Comparison of ENCODE assay signal across 8 cellular contexts in genomic region chr2:242031481-242032019, GRCh38.
A peak's percentile ranks its signal among the peaks of the same experiment; 100 is the strongest.
DNase-seq lines count a peak whose midpoint lies in the region; ATAC-seq and TF ChIP-seq lines count a peak whose summit lies in the region.

No MANE protein-coding gene starts in this region.

- intact Hi-C loops in CD14-positive monocyte (cut with micrococcal nuclease): no loop called here

- peaks cover 63 to 83% (median 69%) of the 10 kb centered on the region in 3 donors for H3K27me3 Mint-ChIP-seq in CD14-positive monocyte (ENCODE audit: low read depth in 3 of 3)
- H3K27me3 Mint-ChIP-seq in activated naive CD4-positive, alpha-beta T cell treated with anti-CD3 and anti-CD28 coated beads, Interleukin-2, amount 10 ng/mL, durations not matched to agents 7 days and 5 days: peaks cover 53% of the 10 kb centered on the region

- H3K27ac Mint-ChIP-seq in CD14-positive monocyte: no peak overlapping the region
- peak overlapping the region; percentile 80 for H3K27ac Mint-ChIP-seq in activated naive CD4-positive, alpha-beta T cell treated with anti-CD3 and anti-CD28 coated beads, Interleukin-2, amount 10 ng/mL, durations not matched to agents 7 days and 5 days

- DNase-seq in CD14-positive monocyte (ENCODE audit: low spot score) (peak; percentile 30), RPMI7951 (ENCODE audit: low read depth) (peak; percentile 92), mucosa of gallbladder (ENCODE audit: low spot score) (peak; percentile 9), DMS53 (lab: John Stamatoyannopoulos, UW) (no peak), RPMI8226 (no peak), GM20000 (ENCODE audit: low spot score) (no peak)
- DNase-seq in activated naive CD4-positive, alpha-beta T cell treated with anti-CD3 and anti-CD28 coated beads, Interleukin-2, amount 10 ng/mL, durations not matched to agents 7 days and 5 days: peak; percentile 72

- no peaks in the 10 kb centered on the region for H3K36me3 Mint-ChIP-seq in CD14-positive monocyte
- peaks cover 16% of the 10 kb centered on the region for H3K36me3 Mint-ChIP-seq in activated naive CD4-positive, alpha-beta T cell treated with anti-CD3 and anti-CD28 coated beads, Interleukin-2, amount 10 ng/mL, durations not matched to agents 7 days and 5 days

- ATAC-seq in GM18517 (IDR thresholded peaks at IDR 0.05; ENCODE audit: unreplicated experiment): no peak

- peak overlapping the region in 1 of 2 donors; percentile 78 for H3K4me3 Mint-ChIP-seq in CD14-positive monocyte
- H3K4me3 Mint-ChIP-seq in activated naive CD4-positive, alpha-beta T cell treated with anti-CD3 and anti-CD28 coated beads, Interleukin-2, amount 10 ng/mL, durations not matched to agents 7 days and 5 days: peak overlapping the region; percentile 70

- CTCF ChIA-PET in activated naive CD4-positive, alpha-beta T cell treated with anti-CD3 and anti-CD28 coated beads, Interleukin-2, amount 10 ng/mL, durations not matched to agents 7 days and 5 days (lab: Charles Lee): interaction anchor here (0.9 kb wide), 1 partner anchor 9 kb away, joined by 4 read pairs; no protein-coding TSS in a partner anchor

- peaks cover 0 to 5% (median 0%) of the 10 kb centered on the region in 7 donors for H3K9me3 Mint-ChIP-seq in CD14-positive monocyte
- peaks cover 4% of the 10 kb centered on the region for H3K9me3 Mint-ChIP-seq in activated naive CD4-positive, alpha-beta T cell treated with anti-CD3 and anti-CD28 coated beads, Interleukin-2, amount 10 ng/mL, durations not matched to agents 7 days and 5 days

- TF ChIP-seq CTCF in CD14-positive monocyte (IDR thresholded peaks at IDR 0.05) (no peak), GM20000 (IDR thresholded peaks at IDR 0.05; ENCODE audit: extremely low read depth, missing control alignments) (no peak)

- peaks cover 13% of the 10 kb centered on the region for H3K4me1 Mint-ChIP-seq in CD14-positive monocyte
- peaks cover 47% of the 10 kb centered on the region for H3K4me1 Mint-ChIP-seq in activated naive CD4-positive, alpha-beta T cell treated with anti-CD3 and anti-CD28 coated beads, Interleukin-2, amount 10 ng/mL, durations not matched to agents 7 days and 5 days

Comparison
In these comparisons a context has a peak if more than half of its experiments do, and no peak if none do; other contexts are left out.
1. DNase-seq: peak in CD14-positive monocyte (single experiment), RPMI7951 (single experiment), activated naive CD4-positive, alpha-beta T cell treated with anti-CD3 and anti-CD28 coated beads, Interleukin-2, amount 10 ng/mL, durations not matched to agents 7 days and 5 days (single experiment) and mucosa of gallbladder (single experiment); none in DMS53 (single experiment), RPMI8226 (single experiment) and GM20000 (single experiment).